In genomic region chr2:26222976-26223375, GRCh38 we compare ENCODE assay signal across 18 cellular contexts. TPM values are rescaled to one million over a fixed set of nuclear protein-coding genes. Genes with fewer than 3 reads are reported as not detected.
DNase-seq lines count a peak whose midpoint lies in the region; ATAC-seq and TF ChIP-seq lines count a peak whose summit lies in the region.
"Had no signal": no experiment of that assay in that cellular context is flagged by ENCODE, and none has a peak within 500 bp of the region (broad histone marks: within the 10 kb centered on the region; RNA-seq: fewer than 3 reads in every experiment).

No MANE protein-coding gene starts in this region.

- H3K4me3 ChIP-seq in suprapubic skin, result no peak overlapping the region
- H3K4me3 ChIP-seq: GM12878, HAP-1, K562, MG63 had no signal

- H3K4me1 ChIP-seq in suprapubic skin, result no peaks in the 10 kb centered on the region
- H3K4me1 ChIP-seq: HAP-1 had no signal

- DNase-seq in D341Med (ENCODE audit: low spot score) (peak; percentile 48), NCI-H446 treated with DMSO at 0.1 percent for 48 hours (lab: John Stamatoyannopoulos, UW) (peak; percentile 14), cerebellar cortex (ENCODE audit: low spot score) (peak; percentile 76), midbrain (lab: John Stamatoyannopoulos, UW) (peak; percentile 10), suprapubic skin (ENCODE audit: low spot score in 2 of 2) (no peak)
- no peak for DNase-seq in activated CD8-positive, alpha-beta memory T cell treated with anti-CD3 and anti-CD28 coated beads, Interleukin-2, amount 50 U/mL, for 4 hours
- DNase-seq: DMS79 treated with DMSO at 0.1 percent for 48 hours, MG63, NCI-H1417 treated with DMSO at 0.1 percent for 48 hours, NCI-H187, NCI-H2227 treated with DMSO at 0.1 percent for 48 hours, NCI-H510A treated with DMSO at 0.1 percent for 48 hours, OCI-M1 had no signal

- ATAC-seq in GM18873 (IDR thresholded peaks at IDR 0.05; ENCODE audit: low FRiP score, unreplicated experiment), result no peak
- ATAC-seq: GM12878, K562 had no signal

- no peak for TF ChIP-seq CTCF in suprapubic skin (IDR thresholded peaks at IDR 0.05)

- WGBS in suprapubic skin, result 100% methylated on average over 1 of the region's 1 CpG

- H3K9me3 ChIP-seq in suprapubic skin, result no peaks in the 10 kb centered on the region
- H3K9me3 ChIP-seq: HAP-1 had no signal

- H3K36me3 ChIP-seq in suprapubic skin, result peaks cover 60% of the 10 kb centered on the region

- TF ChIP-seq EP300 in suprapubic skin (IDR thresholded peaks at IDR 0.05), result no peak

- TF ChIP-seq POLR2A in suprapubic skin (IDR thresholded peaks at IDR 0.05), result no peak

- H3K27ac ChIP-seq in suprapubic skin, result no peak overlapping the region
- H3K27ac ChIP-seq: HL-60 had no signal

- no peaks in the 10 kb centered on the region for H3K27me3 ChIP-seq in suprapubic skin
- H3K27me3 ChIP-seq: MG63 had no signal

RNA-seq across cellular contexts. Expression of gene HADHA, which starts 21.5 kb away (rescaled TPM):
- total RNA-seq in suprapubic skin, result 100 to 1,000 TPM; 120 to 145 (median 131) TPM

RNA-seq across cellular contexts. Expression of gene HADHB, which starts 21.8 kb away (rescaled TPM):
- 100 to 1,000 TPM in 3 of 4 donors, 10 to 100 TPM in 1; 94.7 to 223 (median 119) TPM for total RNA-seq in suprapubic skin

RNA-seq across cellular contexts. Expression of gene GAREM2, which starts 50.1 kb away (rescaled TPM):
- total RNA-seq in suprapubic skin, result under 1 TPM; 0.39 to 0.98 (median 0.72) TPM

Comparison
In these comparisons a context has a peak if more than half of its experiments do, and no peak if none do; other contexts are left out.
1. DNase-seq: peak in D341Med (single experiment), NCI-H446 treated with DMSO at 0.1 percent for 48 hours (single experiment), cerebellar cortex (single experiment) and midbrain (single experiment); none in suprapubic skin (0 of 2) and activated CD8-positive, alpha-beta memory T cell treated with anti-CD3 and anti-CD28 coated beads, Interleukin-2, amount 50 U/mL, for 4 hours (single experiment).